ENCODE assay signal across 11 cellular contexts in the genomic region with DNA sequence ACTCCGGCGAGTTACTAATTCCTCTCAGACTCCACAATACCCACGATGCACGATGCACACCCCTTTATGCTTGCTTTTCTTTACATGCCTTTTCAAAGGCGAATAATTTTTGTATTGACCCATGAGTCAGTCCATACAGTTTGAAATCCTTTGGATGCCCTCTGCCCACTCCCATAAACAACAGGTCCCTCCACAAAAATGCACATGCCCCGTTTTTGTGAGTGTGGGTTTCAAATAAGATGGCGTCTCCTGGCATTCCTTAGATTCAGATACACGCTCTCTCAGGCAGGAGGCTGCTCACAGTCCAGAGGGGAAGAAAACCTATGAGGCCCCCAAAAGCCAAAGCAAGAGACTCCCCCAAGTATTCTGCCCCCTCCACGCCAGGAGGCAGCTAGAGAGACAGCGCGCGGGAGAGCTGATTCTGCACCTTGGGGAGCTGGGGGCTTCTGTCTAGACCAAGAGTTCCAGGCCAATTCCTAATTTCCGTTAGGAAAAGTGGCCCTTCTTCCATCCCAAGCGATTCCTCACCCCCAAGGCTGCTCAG. TPM values are rescaled to one million over a fixed set of nuclear protein-coding genes. Genes with fewer than 3 reads are reported as not detected.
A peak's percentile ranks its signal among the peaks of the same experiment; 100 is the strongest.
DNase-seq lines count a peak whose midpoint lies in the region; ATAC-seq, FAIRE-seq and TF ChIP-seq lines count a peak whose summit lies in the region.
"Had no signal": no experiment of that assay in that cellular context is flagged by ENCODE, and none has a peak within 500 bp of the region (broad histone marks: within the 10 kb centered on the region; RNA-seq: fewer than 3 reads in every experiment).

No MANE protein-coding gene starts in this region.

- CTCF ChIA-PET in H1 (lab: Charles Lee; ENCODE audit: partially characterized antibody): interaction anchor here (1.2 to 1.4 kb wide), 3 partner anchors 9 to 233 kb away, joined by 3 to 6 read pairs (median 4); no protein-coding TSS in a partner anchor

- POLR2A ChIA-PET in H1 (lab: Charles Lee; ENCODE audit: partially characterized antibody): interaction anchor here (0.7 to 0.9 kb wide), 2 partner anchors 9 to 73 kb away, joined by 3 to 4 read pairs; no protein-coding TSS in a partner anchor

- TF ChIP-seq EP300 in H1 (IDR thresholded peaks at IDR 0.05; ENCODE audit: borderline replicate concordance in 1 of 2, low read depth in 2 of 2, low read length in 2 of 2) (no peak), stomach (IDR thresholded peaks at IDR 0.05) (no peak)

- no peak for FAIRE-seq in H1 (lab: Jason Lieb, UNC)

- intact Hi-C loops in stomach (cut with DNase I; ENCODE audit: low total_unique reads): no loop called here

- no peak for ATAC-seq in HG02571 (IDR thresholded peaks at IDR 0.05; ENCODE audit: unreplicated experiment)

- no peak overlapping the region for H3K23ac ChIP-seq in H1 (ENCODE audit: insufficient read length)

- no peak overlapping the region; the same call in 1 of the 2 replicates for H2BK15ac ChIP-seq in H1 (ENCODE audit: low read length)

- H4K8ac ChIP-seq in H1 (ENCODE audit: extremely low read depth, insufficient read depth, low read length): no peak overlapping the region

- peaks cover 3% of the 10 kb centered on the region; the same call in 1 of the 2 replicates for H3K23me2 ChIP-seq in H1 (ENCODE audit: low read depth, low read length)

- no peak overlapping the region for H3K18ac ChIP-seq in H1 (ENCODE audit: extremely low read depth, low read length)

- no peak overlapping the region for H3K4ac ChIP-seq in H1 (replicated peaks; ENCODE audit: insufficient read length, low read depth, low read length)

- no peak for TF ChIP-seq RAD21 in H1 (IDR thresholded peaks at IDR 0.05 in 1 of 2, conservative IDR thresholded peaks at IDR 0.05 in 1 of 2; ENCODE audit: low read depth in 2 of 2, low read length in 2 of 2)

- H3K27me3 ChIP-seq in HUES64 (ENCODE audit: insufficient read depth, low read length) (peaks cover 98% of the 10 kb centered on the region), H1 (replicated peaks in 1 of 4; ENCODE audit: control insufficient read depth in 3 of 4, extremely low read depth in 1 of 4, insufficient read depth in 3 of 4, low read length in 3 of 4) (peaks cover 85 to 97% (median 90%) of the 10 kb centered on the region in 4 experiments), osteoblast (ENCODE audit: insufficient read depth, low read length) (peaks cover 93% of the 10 kb centered on the region), stomach (peaks cover 35 to 100% (median 84%) of the 10 kb centered on the region in 3 donors)

- no peak overlapping the region for H3K14ac ChIP-seq in H1 (ENCODE audit: insufficient read length)

- H3K56ac ChIP-seq in H1 (replicated peaks; ENCODE audit: insufficient read length, low read depth, low read length): no peak overlapping the region

- H2BK12ac ChIP-seq in H1 (ENCODE audit: low read depth, low read length): 0 out of 2 replicates have a peak overlapping the region, but pooled peaks have one; percentile 9

- H3K79me2 ChIP-seq in H1 (ENCODE audit: control insufficient read depth in 1 of 2, insufficient read depth in 2 of 2, low read length in 2 of 2) (no peaks in the 10 kb centered on the region), osteoblast (ENCODE audit: insufficient read depth, low read length) (no peaks in the 10 kb centered on the region)

- WGBS in HUES64: 22% methylated on average over 14 of the region's 14 CpGs
- 20% methylated on average over 14 of the region's 14 CpGs; no CpG with 5 or more reads in 1 of the 2 experiments for WGBS in H1 (ENCODE audit: extremely low coverage in 1 of 2, insufficient coverage in 1 of 2, insufficient read length in 1 of 2, insufficient replicate concordance in 2 of 2, low coverage in 1 of 2, low lambda C conversion rate in 2 of 2, missing lambda C conversion rate in 1 of 2), 2 experiments
- WGBS in stomach, 5 donors: 18 to 30% (median 23%) methylated on average over 14 of the region's 14 CpGs

- H3K4me1 ChIP-seq in HUES64 (ENCODE audit: insufficient read depth, low read length) (peaks cover 5% of the 10 kb centered on the region; the same call in 1 of the 2 replicates), H1 (replicated peaks in 1 of 4; ENCODE audit: control insufficient read depth in 3 of 4, insufficient read depth in 4 of 4, low read length in 3 of 4) (peaks cover 0 to 14% (median 9%) of the 10 kb centered on the region in 4 experiments; a peak in 5 of 7 replicates), osteoblast (ENCODE audit: insufficient read depth, low read length) (peaks cover 3% of the 10 kb centered on the region), stomach (peaks cover 0 to 34% (median 22%) of the 10 kb centered on the region in 4 donors)

- TF ChIP-seq CTCF in H1 (IDR thresholded peaks at IDR 0.05; ENCODE audit: control extremely low read depth in 1 of 3, insufficient read depth in 1 of 3, low read depth in 1 of 3, low read length in 3 of 3) (no peak), osteoblast (IDR thresholded peaks at IDR 0.05; ENCODE audit: extremely low read depth, low read depth, low read length) (no peak), stomach (IDR thresholded peaks at IDR 0.05) (no peak)

- H4K20me1 ChIP-seq in H1 (replicated peaks in 1 of 2; ENCODE audit: control insufficient read depth in 1 of 2, insufficient read depth in 2 of 2, low read length in 2 of 2) (peaks cover 6 to 26% of the 10 kb centered on the region in 2 experiments), osteoblast (ENCODE audit: insufficient read depth, low read length) (no peaks in the 10 kb centered on the region)

- no peak overlapping the region for H2BK20ac ChIP-seq in H1 (ENCODE audit: low read length)

- H3K9me3 ChIP-seq in HUES64 (ENCODE audit: insufficient read depth, low read depth, low read length) (no peaks in the 10 kb centered on the region), H1 (ENCODE audit: insufficient read depth in 2 of 2, low read depth in 1 of 2, low read length in 1 of 2) (no peaks in the 10 kb centered on the region), osteoblast (ENCODE audit: low read depth, low read length) (no peaks in the 10 kb centered on the region), stomach (no peaks in the 10 kb centered on the region)

- H4K5ac ChIP-seq in H1 (ENCODE audit: insufficient read length, low read depth, low read length): no peak overlapping the region

- DNase-seq in DMS79 treated with DMSO at 0.1 percent for 48 hours (lab: John Stamatoyannopoulos, UW) (peak; percentile 22), DMS79 (lab: John Stamatoyannopoulos, UW) (no peak), H1 (ENCODE audit: low read depth in 1 of 2, low spot score in 2 of 2) (no peak), osteoblast (ENCODE audit: insufficient read length, low spot score, missing footprints) (peak; percentile 47), stomach (no peak), RPMI8226 (no peak)

- H3K36me3 ChIP-seq in HUES64 (ENCODE audit: insufficient read depth, low read length): no peaks in the 10 kb centered on the region
- H3K36me3 ChIP-seq in H1 (ENCODE audit: control insufficient read depth in 2 of 4, insufficient read depth in 4 of 4, low read length in 3 of 4): peaks cover 0 to 10% (median 0%) of the 10 kb centered on the region in 4 experiments; a peak in 1 of 8 replicates
- no peaks in the 10 kb centered on the region for H3K36me3 ChIP-seq in osteoblast (ENCODE audit: insufficient read depth, low read length)
- H3K36me3 ChIP-seq in stomach: no peaks in the 10 kb centered on the region

- H2AFZ ChIP-seq in H1 (ENCODE audit: low read length): no peak overlapping the region
- H2AFZ ChIP-seq in osteoblast (ENCODE audit: low read length): no peak overlapping the region

- TF ChIP-seq POLR2A in H1 (IDR thresholded peaks at IDR 0.05; ENCODE audit: control extremely low read depth in 1 of 2, low read depth in 2 of 2, low read length in 2 of 2): no peak
- no peak for TF ChIP-seq POLR2A in stomach (IDR thresholded peaks at IDR 0.05)

- H2AK5ac ChIP-seq in H1 (ENCODE audit: low read depth, low read length): no peak overlapping the region

- no peak overlapping the region for H4K91ac ChIP-seq in H1 (replicated peaks; ENCODE audit: insufficient read length, low read length)

- H3K27ac ChIP-seq in HUES64 (ENCODE audit: low read depth, low read length) (no peak overlapping the region), H1 (ENCODE audit: low read depth, low read length) (no peak overlapping the region), osteoblast (ENCODE audit: low read depth, low read length) (no peak overlapping the region), stomach (no peak overlapping the region)
- H3K27ac ChIP-seq: 22Rv1 had no signal

- H3K4me3 ChIP-seq in HUES64 (ENCODE audit: low read length) (peak overlapping the region; percentile 37; the same call in 1 of the 2 replicates), H1 (ENCODE audit: extremely low read depth in 1 of 4, insufficient read depth in 2 of 4, low read depth in 3 of 4, low read length in 4 of 4) (peak overlapping the region in 1 of 4 experiments; percentile 51; a peak in 2 of 8 replicates), osteoblast (ENCODE audit: insufficient read depth, low read length) (no peak overlapping the region), stomach (peak overlapping the region in 1 of 4 donors; percentile 48)

- H3K4me2 ChIP-seq in H1 (ENCODE audit: insufficient read depth in 1 of 2, low read depth in 2 of 2, low read length in 2 of 2) (peak overlapping the region; percentile 56 to 73; a peak in 3 of 4 replicates), osteoblast (ENCODE audit: insufficient read depth, low read length) (no peak overlapping the region)

- no peak overlapping the region for H3K9ac ChIP-seq in HUES64 (ENCODE audit: low read depth, low read length)
- no peak overlapping the region for H3K9ac ChIP-seq in H1 (replicated peaks in 1 of 4; ENCODE audit: extremely low read depth in 1 of 4, low read depth in 3 of 4, low read length in 3 of 4)

- no peaks in the 10 kb centered on the region for H3K79me1 ChIP-seq in H1 (ENCODE audit: low read depth, low read length)

- no peak overlapping the region for H2BK120ac ChIP-seq in H1 (replicated peaks; ENCODE audit: low read depth, low read length)

- H2BK5ac ChIP-seq in H1 (ENCODE audit: low read depth, low read length): no peak overlapping the region

RNA-seq across cellular contexts. Expression of gene HOXB9, which starts 19.6 kb away (rescaled TPM):
- 6.2 TPM for polyA plus RNA-seq in HUES64 (2013, experiment 1 of 2)
- 11.3 TPM for polyA plus RNA-seq in HUES64 (2013, experiment 2 of 2)
- not detected in 2 replicates for total RNA-seq in H1 (2021; fragmentation: NEBNext Ultra II Directional; extraction: Animal tissue kit (Norgen Biotek cat#: 25700))
- polyA plus RNA-seq in H1 (2011; rRNA removed): not detected in 2 replicates
- polyA plus RNA-seq in H1 (2011; cell fraction: cytosol; rRNA removed): not detected
- not detected for polyA plus RNA-seq in H1 (2011; cell fraction: nucleus; rRNA removed)
- polyA plus RNA-seq in H1 (2012, experiment 1 of 2): 0.15 to 0.17 TPM in 2 of 4 replicates, not detected in the others
- 0.17 TPM for polyA plus RNA-seq in H1 (2012, experiment 2 of 2)
- 0.02 TPM for polyA plus RNA-seq in H1 (2013, experiment 1 of 2)
- not detected for polyA plus RNA-seq in H1 (2013, experiment 2 of 2)
- polyA minus RNA-seq in H1 (2011; rRNA and poly(A)+ RNA removed): not detected in 2 replicates
- not detected for polyA minus RNA-seq in H1 (2011; cell fraction: cytosol; rRNA and poly(A)+ RNA removed)
- polyA minus RNA-seq in H1 (2011; cell fraction: nucleus; rRNA and poly(A)+ RNA removed): not detected
- total RNA-seq in osteoblast: not detected in 2 replicates
- total RNA-seq in stomach: 10 to 100 TPM in 1 of 5 donors, not detected in 4; 11.3 TPM
- not detected for polyA plus RNA-seq in stomach

RNA-seq across cellular contexts. Expression of gene HOXB8, which starts 30.6 kb away (rescaled TPM):
- 2.6 TPM for polyA plus RNA-seq in HUES64 (2013, experiment 1 of 2)
- 4.0 TPM for polyA plus RNA-seq in HUES64 (2013, experiment 2 of 2)
- not detected in 2 replicates for total RNA-seq in H1 (2021; fragmentation: NEBNext Ultra II Directional; extraction: Animal tissue kit (Norgen Biotek cat#: 25700))
- polyA plus RNA-seq in H1 (2011; rRNA removed): not detected in 2 replicates
- not detected for polyA plus RNA-seq in H1 (2011; cell fraction: cytosol; rRNA removed)
- not detected for polyA plus RNA-seq in H1 (2011; cell fraction: nucleus; rRNA removed)
- polyA plus RNA-seq in H1 (2012, experiment 1 of 2): not detected in 4 replicates
- polyA plus RNA-seq in H1 (2012, experiment 2 of 2): 0.09 TPM
- not detected for polyA plus RNA-seq in H1 (2013, experiment 1 of 2)
- not detected for polyA plus RNA-seq in H1 (2013, experiment 2 of 2)
- polyA minus RNA-seq in H1 (2011; rRNA and poly(A)+ RNA removed): not detected in 2 replicates
- not detected for polyA minus RNA-seq in H1 (2011; cell fraction: cytosol; rRNA and poly(A)+ RNA removed)
- not detected for polyA minus RNA-seq in H1 (2011; cell fraction: nucleus; rRNA and poly(A)+ RNA removed)
- not detected in 2 replicates for total RNA-seq in osteoblast
- total RNA-seq in stomach: 10 to 100 TPM in 1 of 5 donors, 1 to 10 TPM in 4; 1.2 to 13.0 (median 1.5) TPM
- under 1 TPM in 2 of 3 donors, not detected in 1; 0.46 to 0.56 TPM for polyA plus RNA-seq in stomach
- polyA plus RNA-seq: esophagus had no signal

RNA-seq across cellular contexts. Expression of gene HOXB7, which starts 34.9 kb away (rescaled TPM):
- polyA plus RNA-seq in HUES64 (2013, experiment 1 of 2): 0.20 TPM
- polyA plus RNA-seq in HUES64 (2013, experiment 2 of 2): 1.1 TPM
- not detected in 2 replicates for total RNA-seq in H1 (2021; fragmentation: NEBNext Ultra II Directional; extraction: Animal tissue kit (Norgen Biotek cat#: 25700))
- polyA plus RNA-seq in H1 (2011; rRNA removed) (not detected in 2 replicates), stomach (1 to 10 TPM; 1.0 to 8.2 (median 2.8) TPM)
- polyA plus RNA-seq in H1 (2011; cell fraction: cytosol; rRNA removed): not detected
- not detected for polyA plus RNA-seq in H1 (2011; cell fraction: nucleus; rRNA removed)
- polyA plus RNA-seq in H1 (2012, experiment 1 of 2): not detected in 4 replicates
- polyA plus RNA-seq in H1 (2012, experiment 2 of 2): not detected
- polyA plus RNA-seq in H1 (2013, experiment 1 of 2): not detected
- polyA plus RNA-seq in H1 (2013, experiment 2 of 2): not detected
- polyA minus RNA-seq in H1 (2011; rRNA and poly(A)+ RNA removed): not detected in 2 replicates
- not detected for polyA minus RNA-seq in H1 (2011; cell fraction: cytosol; rRNA and poly(A)+ RNA removed)
- polyA minus RNA-seq in H1 (2011; cell fraction: nucleus; rRNA and poly(A)+ RNA removed): not detected
- total RNA-seq in osteoblast (0.36 TPM in 1 of 2 replicates, not detected in the other), stomach (10 to 100 TPM in 1 of 5 donors, 1 to 10 TPM in 4; 1.8 to 16.5 (median 2.3) TPM)

RNA-seq across cellular contexts. Expression of gene HOXB6, which starts 40.9 kb away (rescaled TPM):
- 1.0 TPM for polyA plus RNA-seq in HUES64 (2013, experiment 1 of 2)
- polyA plus RNA-seq in HUES64 (2013, experiment 2 of 2): 1.8 TPM
- total RNA-seq in H1 (2021; fragmentation: NEBNext Ultra II Directional; extraction: Animal tissue kit (Norgen Biotek cat#: 25700)): not detected in 2 replicates
- not detected in 2 replicates for polyA plus RNA-seq in H1 (2011; rRNA removed)
- polyA plus RNA-seq in H1 (2011; cell fraction: cytosol; rRNA removed): not detected
- not detected for polyA plus RNA-seq in H1 (2011; cell fraction: nucleus; rRNA removed)
- 0.09 to 0.17 TPM in 2 of 4 replicates, not detected in the others for polyA plus RNA-seq in H1 (2012, experiment 1 of 2)
- not detected for polyA plus RNA-seq in H1 (2012, experiment 2 of 2)
- polyA plus RNA-seq in H1 (2013, experiment 1 of 2): not detected
- polyA plus RNA-seq in H1 (2013, experiment 2 of 2): not detected
- polyA minus RNA-seq in H1 (2011; rRNA and poly(A)+ RNA removed): not detected in 2 replicates
- not detected for polyA minus RNA-seq in H1 (2011; cell fraction: cytosol; rRNA and poly(A)+ RNA removed)
- not detected for polyA minus RNA-seq in H1 (2011; cell fraction: nucleus; rRNA and poly(A)+ RNA removed)
- total RNA-seq in osteoblast: 0.59 and 0.72 TPM in 2 replicates
- total RNA-seq in stomach: 100 to 1,000 TPM in 1 of 5 donors, 10 to 100 TPM in 3, 1 to 10 TPM in 1; 4.2 to 150 (median 11.9) TPM
- polyA plus RNA-seq in stomach: 10 to 100 TPM in 1 of 3 donors, 1 to 10 TPM in 2; 5.7 to 10.2 (median 7.8) TPM

RNA-seq across cellular contexts. Expression of gene HOXB5, which starts 52.1 kb away (rescaled TPM):
- 0.40 TPM for polyA plus RNA-seq in HUES64 (2013, experiment 1 of 2)
- 0.63 TPM for polyA plus RNA-seq in HUES64 (2013, experiment 2 of 2)
- not detected in 2 replicates for total RNA-seq in H1 (2021; fragmentation: NEBNext Ultra II Directional; extraction: Animal tissue kit (Norgen Biotek cat#: 25700))
- polyA plus RNA-seq in H1 (2011; rRNA removed) (not detected in 2 replicates), stomach (1 to 10 TPM; 2.2 to 2.7 (median 2.4) TPM)
- not detected for polyA plus RNA-seq in H1 (2011; cell fraction: cytosol; rRNA removed)
- polyA plus RNA-seq in H1 (2011; cell fraction: nucleus; rRNA removed): not detected
- polyA plus RNA-seq in H1 (2012, experiment 1 of 2): not detected in 4 replicates
- polyA plus RNA-seq in H1 (2012, experiment 2 of 2): not detected
- not detected for polyA plus RNA-seq in H1 (2013, experiment 1 of 2)
- not detected for polyA plus RNA-seq in H1 (2013, experiment 2 of 2)
- 0.07 TPM in 1 of 2 replicates, not detected in the other for polyA minus RNA-seq in H1 (2011; rRNA and poly(A)+ RNA removed)
- polyA minus RNA-seq in H1 (2011; cell fraction: cytosol; rRNA and poly(A)+ RNA removed): not detected
- polyA minus RNA-seq in H1 (2011; cell fraction: nucleus; rRNA and poly(A)+ RNA removed): not detected
- total RNA-seq in osteoblast (not detected in 2 replicates), stomach (10 to 100 TPM in 2 of 5 donors, under 1 TPM in 2, not detected in 1; 0.43 to 50.4 (median 6.2) TPM)
- total RNA-seq: activated CD8-positive, alpha-beta memory T cell treated with anti-CD3 and anti-CD28 coated beads for 36 hours had no signal

Comparison
In these comparisons a context has a peak if more than half of its experiments do, and no peak if none do; other contexts are left out.
1. DNase-seq: peak in DMS79 treated with DMSO at 0.1 percent for 48 hours (single experiment) and osteoblast (single experiment); none in DMS79 (single experiment), H1 (0 of 2), stomach (single experiment) and RPMI8226 (single experiment).